In the genomic region with DNA sequence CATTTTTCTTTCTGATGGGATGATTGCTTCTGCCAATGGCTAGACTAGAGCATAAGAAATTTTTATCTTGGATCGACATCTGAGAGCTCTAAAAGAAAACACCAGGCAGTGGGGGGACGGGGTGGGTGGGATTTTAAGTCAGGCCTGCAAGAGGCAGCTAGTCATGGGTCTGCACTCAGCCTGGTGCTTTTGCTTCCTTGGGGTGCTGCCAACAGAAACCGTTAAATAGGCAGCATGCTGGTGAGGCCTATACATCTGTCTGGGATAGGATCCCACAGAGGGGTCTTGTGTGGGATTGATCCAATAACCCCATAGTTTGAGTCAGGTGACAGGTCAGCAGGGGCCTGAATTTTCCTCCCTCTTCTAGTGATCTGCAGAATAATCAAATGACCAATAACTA, we compare ENCODE assay signal across 13 cellular contexts. TPM values are rescaled to one million over a fixed set of nuclear protein-coding genes. Genes with fewer than 3 reads are reported as not detected.
DNase-seq lines count a peak whose midpoint lies in the region; ATAC-seq, FAIRE-seq and TF ChIP-seq lines count a peak whose summit lies in the region.
"Had no signal": no experiment of that assay in that cellular context is flagged by ENCODE, and none has a peak within 500 bp of the region (broad histone marks: within the 10 kb centered on the region; RNA-seq: fewer than 3 reads in every experiment).

No MANE protein-coding gene starts in this region.

- H3K9me3 ChIP-seq in K562 (replicated peaks; ENCODE audit: control insufficient read depth, insufficient read depth, low read depth, low read length) = peaks cover 5% of the 10 kb centered on the region; the same call in 1 of the 2 replicates
- H3K9me3 ChIP-seq in right lobe of liver = peaks cover 0 to 5% (median 0%) of the 10 kb centered on the region in 4 donors
- peaks cover 0 to 8% (median 0%) of the 10 kb centered on the region in 4 donors for H3K9me3 ChIP-seq in tibial nerve

- no peak overlapping the region for H3K4me3 ChIP-seq in K562
- H3K4me3 ChIP-seq in right lobe of liver = no peak overlapping the region
- H3K4me3 ChIP-seq in tibial nerve = no peak overlapping the region

- WGBS in K562 (ENCODE audit: insufficient coverage, low coverage, missing lambda C conversion rate) = 0% methylated on average over 3 of the region's 3 CpGs
- 51% methylated on average over 3 of the region's 3 CpGs for WGBS in right lobe of liver (ENCODE audit: insufficient coverage, low coverage, low lambda C conversion rate, missing lambda C conversion rate)
- 11 to 19% methylated on average over 3 of the region's 3 CpGs for WGBS in tibial nerve, 2 donors

- H2AFZ ChIP-seq in K562 (ENCODE audit: low read depth, low read length) = 0 out of 2 replicates have a peak overlapping the region, but pooled peaks have one; percentile 48

- H3K36me3 ChIP-seq in K562 (ENCODE audit: control insufficient read depth, insufficient read depth, low read length) (no peaks in the 10 kb centered on the region; the same call in 2 of the 3 replicates), right lobe of liver (no peaks in the 10 kb centered on the region), tibial nerve (no peaks in the 10 kb centered on the region)

- no peaks in the 10 kb centered on the region for H4K20me1 ChIP-seq in K562 (replicated peaks; ENCODE audit: control insufficient read depth, insufficient read depth, low read length)

- peak; percentile 63 for ATAC-seq in K562
- peak in 2 of 4 donors; percentile 8 to 17 for ATAC-seq in right lobe of liver

- H3K27me3 ChIP-seq in K562 (ENCODE audit: control insufficient read depth in 2 of 2, insufficient read depth in 2 of 2, low read length in 2 of 2) (no peaks in the 10 kb centered on the region), right lobe of liver (no peaks in the 10 kb centered on the region), tibial nerve (no peaks in the 10 kb centered on the region)

- TF ChIP-seq EP300 in K562 (IDR thresholded peaks at IDR 0.05; ENCODE audit: low read length) = no peak
- no peak for TF ChIP-seq EP300 in tibial nerve (IDR thresholded peaks at IDR 0.05)

- H3K4me2 ChIP-seq in K562 (ENCODE audit: insufficient read depth, low read length) = peak overlapping the region; percentile 50

- in situ Hi-C loops in K562 (cut with MboI) = no loop called here

- TF ChIP-seq CTCF in K562 (IDR thresholded peaks at IDR 0.05 in 2 of 3, conservative IDR thresholded peaks at IDR 0.05 in 1 of 3; ENCODE audit: insufficient read depth in 2 of 3, low read depth in 1 of 3, low read length in 3 of 3) (no peak), right lobe of liver (IDR thresholded peaks at IDR 0.05) (no peak), tibial nerve (IDR thresholded peaks at IDR 0.05) (no peak)

- TF ChIP-seq RAD21 in K562 (CRISPR knock-in tag; conservative IDR thresholded peaks at IDR 0.05 in 1 of 2, IDR thresholded peaks at IDR 0.05 in 1 of 2) = no peak

- H3K79me2 ChIP-seq in K562 (ENCODE audit: control insufficient read depth, insufficient read depth, low read length) = peaks cover 85% of the 10 kb centered on the region

- peak overlapping the region; percentile 70 for H3K27ac ChIP-seq in K562 (ENCODE audit: extremely low read depth, low read depth, low read length)
- peak overlapping the region in 2 of 3 donors; percentile 47 to 74 for H3K27ac ChIP-seq in right lobe of liver
- H3K27ac ChIP-seq in tibial nerve = peak overlapping the region; percentile 37 to 94 (median 78)
- H3K27ac ChIP-seq: 22Rv1 had no signal

- CTCF ChIA-PET in K562 (lab: Yijun Ruan, JAX; ENCODE audit: low intra/inter-chr PET ratio) = no interaction called here

- peak overlapping the region in 1 of 2 experiments; percentile 57; a peak in 3 of 4 replicates for H3K9ac ChIP-seq in K562 (ENCODE audit: insufficient read depth in 1 of 2, low read depth in 2 of 2, low read length in 2 of 2)

- no peak for FAIRE-seq in K562 (lab: Jason Lieb, UNC)
- FAIRE-seq: TTC549 had no signal

- H3K4me1 ChIP-seq in K562 (replicated peaks in 1 of 2; ENCODE audit: control insufficient read depth in 2 of 2, insufficient read depth in 2 of 2, low read length in 2 of 2) (peaks cover 9 to 45% of the 10 kb centered on the region in 2 experiments; a peak in 4 of 5 replicates), right lobe of liver (peaks cover 0 to 12% (median 5%) of the 10 kb centered on the region in 4 donors), tibial nerve (peaks cover 0 to 32% (median 10%) of the 10 kb centered on the region in 4 donors)

- H3K9me1 ChIP-seq in K562 (ENCODE audit: control insufficient read depth, insufficient read depth, low read length) = no peaks in the 10 kb centered on the region

- intact Hi-C loops in K562 (cut with micrococcal nuclease) = no loop called here
- intact Hi-C loops in right lobe of liver (cut with DNase I) = no loop called here

- DNase-seq in NCI-H1694 treated with DMSO at 0.1 percent for 48 hours (lab: John Stamatoyannopoulos, UW) (peak; percentile 20), NCI-H1694 (lab: John Stamatoyannopoulos, UW) (no peak), K562 (ENCODE audit: extremely low read depth in 1 of 4, low spot score in 3 of 4) (peak; percentile 45 to 66 (median 55)), right lobe of liver (no peak), tibial nerve (ENCODE audit: low spot score in 2 of 2) (no peak), NOMO-1 treated with dmso at 0.1 percent for 144 hours (lab: John Stamatoyannopoulos, UW; ENCODE audit: unreplicated experiment) (no peak), anterior cingulate cortex (lab: John Stamatoyannopoulos, UW) (no peak), amygdala (lab: John Stamatoyannopoulos, UW) (no peak)
- DNase-seq: activated T-cell treated with anti-CD3 and anti-CD28 coated beads for 4 hours; central memory CD4-positive, alpha-beta T cell; GOT3 had no signal

- POLR2A ChIA-PET in K562 (lab: Yijun Ruan, JAX) = interaction anchor here (0.7 to 2.1 kb wide), 6 partner anchors 11 to 46 kb away, joined by 3 to 6 read pairs (median 4); no protein-coding TSS in a partner anchor

- no peak for TF ChIP-seq POLR2A in K562 (conservative IDR thresholded peaks at IDR 0.05)
- no peak for TF ChIP-seq POLR2A in right lobe of liver (IDR thresholded peaks at IDR 0.05)
- no peak for TF ChIP-seq POLR2A in tibial nerve (IDR thresholded peaks at IDR 0.05)

- no TSS peak for BruUV-seq in K562 (replicated peaks; lab: Mats Ljungman, UMichigan)

RNA-seq across cellular contexts. Expression of a gene that starts 26.9 kb away (rescaled TPM):
- total RNA-seq in K562 (2011; cell fraction: chromatin; rRNA removed; ENCODE audit: low replicate concordance) = 26.9 and 43.7 TPM in 2 replicates
- total RNA-seq in K562 (2011; cell fraction: nucleolus; rRNA removed) = 26.5 and 31.6 TPM in 2 replicates
- total RNA-seq in K562 (2011; cell fraction: nucleoplasm; rRNA removed) = 33.2 and 34.4 TPM in 2 replicates
- total RNA-seq in K562 (2014; rRNA removed) = 30.4 and 32.4 TPM in 2 replicates
- total RNA-seq in K562 (2014; rRNA removed; fragmentation: Illumina TruSeq; extraction: Trizol) = 10.6 and 15.5 TPM in 2 replicates
- total RNA-seq in K562 (2015; rRNA removed; fragmentation: Illumina TruSeq; extraction: Trizol) = 17.2 and 18.8 TPM in 2 replicates
- total RNA-seq in K562 (2021) = 35.3 and 37.7 TPM in 2 replicates
- polyA plus RNA-seq in K562 (2011; rRNA removed) = 19.1 and 25.1 TPM in 2 replicates
- 16.8 and 30.1 TPM in 2 replicates for polyA plus RNA-seq in K562 (2011; cell fraction: cytosol; rRNA removed)
- 43.0 and 43.6 TPM in 2 replicates for polyA plus RNA-seq in K562 (2011; cell fraction: nucleus; rRNA removed)
- polyA plus RNA-seq in K562 (2012) = 24.0 and 31.0 TPM in 2 replicates
- polyA plus RNA-seq in K562 (2014; fragmentation: Illumina TruSeq; extraction: Trizol) = 20.1 and 21.0 TPM in 2 replicates
- 10 to 100 TPM in 1 of 2 experiments, 1 to 10 TPM in 1; 9.5 to 20.0 TPM for polyA plus RNA-seq in K562 (2014; fragmentation: Nextera tagmentation; extraction: Ambion mirVana)
- polyA plus RNA-seq in K562 (2014; rRNA removed) = 21.8 and 23.9 TPM in 2 replicates
- 17.3 and 24.2 TPM in 2 replicates for polyA minus RNA-seq in K562 (2011; rRNA and poly(A)+ RNA removed)
- 20.2 and 22.4 TPM in 2 replicates for polyA minus RNA-seq in K562 (2011; cell fraction: cytosol; rRNA and poly(A)+ RNA removed)
- 21.8 and 24.4 TPM in 2 replicates for polyA minus RNA-seq in K562 (2011; cell fraction: nucleus; rRNA and poly(A)+ RNA removed)
- 10 to 100 TPM; 10.2 to 18.8 (median 11.1) TPM for total RNA-seq in right lobe of liver
- total RNA-seq in tibial nerve = 10 to 100 TPM; 10.3 to 31.4 (median 14.7) TPM

RNA-seq across cellular contexts. Expression of a gene that starts 40.8 kb away (rescaled TPM):
- 271 and 313 TPM in 2 replicates for total RNA-seq in K562 (2011; cell fraction: chromatin; rRNA removed; ENCODE audit: low replicate concordance)
- total RNA-seq in K562 (2011; cell fraction: nucleolus; rRNA removed) = 146 and 158 TPM in 2 replicates
- 157 and 158 TPM in 2 replicates for total RNA-seq in K562 (2011; cell fraction: nucleoplasm; rRNA removed)
- total RNA-seq in K562 (2014; rRNA removed) (19.6 and 35.1 TPM in 2 replicates), K562 (2014; rRNA removed; fragmentation: Illumina TruSeq; extraction: Trizol) (32.2 and 34.7 TPM in 2 replicates), K562 (2015; rRNA removed; fragmentation: Illumina TruSeq; extraction: Trizol) (20.0 and 28.0 TPM in 2 replicates), K562 (2021) (81.3 and 94.3 TPM in 2 replicates), right lobe of liver (10 to 100 TPM; 23.2 to 69.5 (median 48.3) TPM), tibial nerve (10 to 100 TPM; 29.2 to 61.4 (median 45.6) TPM)
- polyA plus RNA-seq in K562 (2011; rRNA removed) (119 and 126 TPM in 2 replicates), K562 (2014; fragmentation: Illumina TruSeq; extraction: Trizol) (47.6 and 59.0 TPM in 2 replicates), K562 (2014; fragmentation: Nextera tagmentation; extraction: Ambion mirVana) (10 to 100 TPM; 12.7 to 16.2 TPM), K562 (2014; rRNA removed) (52.2 and 57.4 TPM in 2 replicates)
- polyA plus RNA-seq in K562 (2011; cell fraction: cytosol; rRNA removed) = 89.5 and 105 TPM in 2 replicates
- 307 and 327 TPM in 2 replicates for polyA plus RNA-seq in K562 (2011; cell fraction: nucleus; rRNA removed)
- polyA plus RNA-seq in K562 (2012) = 42.5 and 56.4 TPM in 2 replicates
- polyA minus RNA-seq in K562 (2011; rRNA and poly(A)+ RNA removed) = 114 and 147 TPM in 2 replicates
- 38.2 and 42.9 TPM in 2 replicates for polyA minus RNA-seq in K562 (2011; cell fraction: cytosol; rRNA and poly(A)+ RNA removed)
- polyA minus RNA-seq in K562 (2011; cell fraction: nucleus; rRNA and poly(A)+ RNA removed) = 63.0 and 94.5 TPM in 2 replicates

Comparison
In these comparisons a context has a peak if more than half of its experiments do, and no peak if none do; other contexts are left out.
1. DNase-seq: peak in NCI-H1694 treated with DMSO at 0.1 percent for 48 hours (single experiment) and K562 (4 of 4); none in NCI-H1694 (single experiment), right lobe of liver (0 of 3), tibial nerve (0 of 2), NOMO-1 treated with dmso at 0.1 percent for 144 hours (single experiment), anterior cingulate cortex (0 of 58) and amygdala (0 of 56).
2. Peak in every context shown above with its lines, with median percentiles within 50 percentile points of each other: H3K27ac ChIP-seq.